ENCODE assay signal across 1 cellular context in the genomic region with DNA sequence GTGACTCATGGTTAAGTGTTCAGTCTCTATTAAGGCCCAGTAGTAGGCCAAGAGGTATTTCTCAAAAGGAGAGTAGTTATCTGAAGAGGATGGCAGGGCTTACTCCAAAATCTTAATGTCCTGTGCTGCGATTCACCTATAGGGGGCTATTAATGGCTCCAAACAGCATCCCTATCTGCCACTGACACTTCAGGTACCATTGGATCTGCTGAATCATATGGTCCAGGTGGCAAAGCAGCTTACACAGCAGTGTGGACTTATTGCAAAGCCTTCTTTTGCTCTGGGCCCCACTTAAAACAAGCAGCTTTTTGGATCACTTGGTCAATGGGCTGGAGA.
TF ChIP-seq lines count a peak whose summit lies in the region.

No MANE protein-coding gene starts in this region.

TF ChIP-seq in HCT116, 20 proteins besides CTCF, POLR2A, EP300 and RAD21:
- TF ChIP-seq, protein P1, sequence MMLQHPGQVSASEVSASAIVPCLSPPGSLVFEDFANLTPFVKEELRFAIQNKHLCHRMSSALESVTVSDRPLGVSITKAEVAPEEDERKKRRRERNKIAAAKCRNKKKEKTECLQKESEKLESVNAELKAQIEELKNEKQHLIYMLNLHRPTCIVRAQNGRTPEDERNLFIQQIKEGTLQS (IDR thresholded peaks at IDR 0.05), result no peak
- no peak for TF ChIP-seq YY1 (IDR thresholded peaks at IDR 0.05; ENCODE audit: extremely low read depth, insufficient replicate concordance, low read depth, low read length)
- TF ChIP-seq, protein P2, sequence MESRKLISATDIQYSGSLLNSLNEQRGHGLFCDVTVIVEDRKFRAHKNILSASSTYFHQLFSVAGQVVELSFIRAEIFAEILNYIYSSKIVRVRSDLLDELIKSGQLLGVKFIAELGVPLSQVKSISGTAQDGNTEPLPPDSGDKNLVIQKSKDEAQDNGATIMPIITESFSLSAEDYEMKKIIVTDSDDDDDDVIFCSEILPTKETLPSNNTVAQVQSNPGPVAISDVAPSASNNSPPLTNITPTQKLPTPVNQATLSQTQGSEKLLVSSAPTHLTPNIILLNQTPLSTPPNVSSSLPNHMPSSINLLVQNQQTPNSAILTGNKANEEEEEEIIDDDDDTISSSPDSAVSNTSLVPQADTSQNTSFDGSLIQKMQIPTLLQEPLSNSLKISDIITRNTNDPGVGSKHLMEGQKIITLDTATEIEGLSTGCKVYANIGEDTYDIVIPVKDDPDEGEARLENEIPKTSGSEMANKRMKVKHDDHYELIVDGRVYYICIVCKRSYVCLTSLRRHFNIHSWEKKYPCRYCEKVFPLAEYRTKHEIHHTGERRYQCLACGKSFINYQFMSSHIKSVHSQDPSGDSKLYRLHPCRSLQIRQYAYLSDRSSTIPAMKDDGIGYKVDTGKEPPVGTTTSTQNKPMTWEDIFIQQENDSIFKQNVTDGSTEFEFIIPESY (IDR thresholded peaks at IDR 0.05; ENCODE audit: extremely low read depth, insufficient replicate concordance, low read length), result no peak
